In the genomic region with DNA sequence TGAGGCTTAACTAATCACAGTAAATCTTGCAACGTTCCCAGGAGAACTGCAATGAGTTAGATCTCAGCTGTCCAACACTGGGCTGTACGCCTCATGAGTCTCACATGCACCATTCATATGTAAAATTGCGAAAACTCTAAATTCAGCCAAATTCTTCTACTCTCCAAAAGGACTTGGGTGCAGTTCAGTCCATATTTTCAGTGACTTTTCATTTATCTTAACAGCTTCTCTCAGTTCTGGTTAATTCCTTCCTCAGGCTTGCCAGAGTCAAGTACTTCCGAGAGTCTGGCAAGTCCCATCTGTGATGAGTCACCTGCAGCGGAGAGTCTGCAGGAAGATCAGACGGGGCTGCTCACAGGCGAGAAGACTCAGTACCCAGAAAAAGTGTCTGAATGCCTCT, we compare ENCODE assay signal across 8 cellular contexts. TPM values are rescaled to one million over a fixed set of nuclear protein-coding genes. Genes with fewer than 3 reads are reported as not detected.
DNase-seq lines count a peak whose midpoint lies in the region; ATAC-seq and TF ChIP-seq lines count a peak whose summit lies in the region.

No MANE protein-coding gene starts in this region.

- no peak for TF ChIP-seq CTCF in Calu3 (IDR thresholded peaks at IDR 0.05; ENCODE audit: unreplicated experiment)
- no peak for TF ChIP-seq CTCF in astrocyte of the spinal cord (IDR thresholded peaks at IDR 0.05; ENCODE audit: low read depth, low read length)
- TF ChIP-seq CTCF in mesothelial cell of epicardium (IDR thresholded peaks at IDR 0.05; ENCODE audit: unreplicated experiment): no peak

- BruUV-seq in Calu3 (replicated peaks; lab: Mats Ljungman, UMichigan): no TSS peak

- ATAC-seq in GM19455 (IDR thresholded peaks at IDR 0.05; ENCODE audit: unreplicated experiment): no peak
- no peak for ATAC-seq in HG03175 (IDR thresholded peaks at IDR 0.05; ENCODE audit: unreplicated experiment)
- no peak for ATAC-seq in HG02938 (IDR thresholded peaks at IDR 0.05; ENCODE audit: unreplicated experiment)
- ATAC-seq in GM19463 (IDR thresholded peaks at IDR 0.05; ENCODE audit: unreplicated experiment): no peak

- intact Hi-C loops in Calu3 (cut with micrococcal nuclease; ENCODE audit: unreplicated experiment): no loop called here

- in situ Hi-C loops in astrocyte of the spinal cord (cut with HindIII; ENCODE audit: low sequenced_read_pairs): no loop called here

- peak; percentile 37 for DNase-seq in Calu3
- peak; percentile 41 for DNase-seq in LoVo (ENCODE audit: low spot score)
- peak; percentile 92 for DNase-seq in astrocyte of the spinal cord (ENCODE audit: low read depth, low spot score)
- no peak for DNase-seq in mesothelial cell of epicardium (ENCODE audit: low spot score in 2 of 2, unreplicated experiment in 2 of 2)

- H3K27me3 Mint-ChIP-seq in Calu3 (ENCODE audit: unreplicated experiment) (no peaks in the 10 kb centered on the region), mesothelial cell of epicardium (ENCODE audit: low read depth) (no peaks in the 10 kb centered on the region)

- CTCF ChIA-PET in Calu3 (lab: Charles Lee): no interaction called here

- no peak overlapping the region for H3K4me3 ChIP-seq in astrocyte of the spinal cord (ENCODE audit: low read depth, low read length)

- no peak overlapping the region for H3K4me3 Mint-ChIP-seq in Calu3 (ENCODE audit: low read depth, unreplicated experiment)
- no peak overlapping the region for H3K4me3 Mint-ChIP-seq in mesothelial cell of epicardium

- H3K9me3 Mint-ChIP-seq in Calu3 (ENCODE audit: low read depth, unreplicated experiment) (no peaks in the 10 kb centered on the region), mesothelial cell of epicardium (no peaks in the 10 kb centered on the region)

- H3K36me3 Mint-ChIP-seq in Calu3 (ENCODE audit: insufficient read depth, unreplicated experiment) (no peaks in the 10 kb centered on the region), mesothelial cell of epicardium (peaks cover 4% of the 10 kb centered on the region)

- H3K4me1 Mint-ChIP-seq in Calu3 (ENCODE audit: low read depth, unreplicated experiment) (peaks cover 8% of the 10 kb centered on the region), mesothelial cell of epicardium (peaks cover 54% of the 10 kb centered on the region)

- H3K27ac Mint-ChIP-seq in Calu3 (ENCODE audit: unreplicated experiment) (no peak overlapping the region), mesothelial cell of epicardium (peak overlapping the region; percentile 11)

RNA-seq across cellular contexts. Expression of gene CCDC80, which starts 11.5 kb away (rescaled TPM):
- total RNA-seq in Calu3 (2022) (0.39 and 1.1 TPM in 2 replicates), mesothelial cell of epicardium (126 to 134 TPM (median 133 TPM) in 3 replicates)

Comparison
In these comparisons a context has a peak if more than half of its experiments do, and no peak if none do; other contexts are left out.
1. DNase-seq: peak in Calu3 (single experiment), LoVo (single experiment) and astrocyte of the spinal cord (single experiment); none in mesothelial cell of epicardium (0 of 2).
2. RNA of gene CCDC80, which starts 11.5 kb away (total RNA-seq): 126 to 134 TPM in mesothelial cell of epicardium; 0.39 to 1.1 TPM in Calu3; every median in the first group is over 10 times any median in the second.